ENCODE assay signal across 8 cellular contexts in genomic region chr1:12063141-12064072, GRCh38. TPM values are rescaled to one million over a fixed set of nuclear protein-coding genes. Genes with fewer than 3 reads are reported as not detected.
DNase-seq lines count a peak whose midpoint lies in the region; ATAC-seq and TF ChIP-seq lines count a peak whose summit lies in the region.

Gene TNFRSF8, plus strand, starts transcription at chr1:12063303. Its CDS starts 296 bp downstream, at chr1:12063599.

- no peak for TF ChIP-seq CTCF in ascending aorta (IDR thresholded peaks at IDR 0.05)
- TF ChIP-seq CTCF in vagina (IDR thresholded peaks at IDR 0.05), result no peak

- H3K36me3 ChIP-seq in ascending aorta (no peaks in the 10 kb centered on the region), vagina (no peaks in the 10 kb centered on the region)

- H3K4me3 Mint-ChIP-seq in natural killer cell treated with Interleukin-12 subunit alpha and Interleukin-12 subunit beta and Interleukin-15 and Interleukin-18, amount 100 ng/mL, for 72 hours, result peak within 1 kb of the TSS; percentile 90

- H3K9me3 ChIP-seq in ascending aorta, result no peaks in the 10 kb centered on the region
- H3K9me3 ChIP-seq in vagina, result no peaks in the 10 kb centered on the region

- H3K9me3 Mint-ChIP-seq in natural killer cell treated with Interleukin-12 subunit alpha and Interleukin-12 subunit beta and Interleukin-15 and Interleukin-18, amount 100 ng/mL, for 72 hours, result no peaks in the 10 kb centered on the region

- H3K27me3 ChIP-seq in ascending aorta (no peaks in the 10 kb centered on the region), vagina (peaks cover 10% of the 10 kb centered on the region)

- peaks cover 6% of the 10 kb centered on the region for H3K36me3 Mint-ChIP-seq in natural killer cell treated with Interleukin-12 subunit alpha and Interleukin-12 subunit beta and Interleukin-15 and Interleukin-18, amount 100 ng/mL, for 72 hours

- no peak for TF ChIP-seq POLR2A in vagina (IDR thresholded peaks at IDR 0.05)

- peak within 1 kb of the TSS; percentile 26 to 72 for H3K27ac Mint-ChIP-seq in natural killer cell treated with Interleukin-12 subunit alpha and Interleukin-12 subunit beta and Interleukin-15 and Interleukin-18, amount 100 ng/mL, for 72 hours

- peaks cover 25 to 33% of the 10 kb centered on the region in 2 donors for H3K27me3 Mint-ChIP-seq in natural killer cell treated with Interleukin-12 subunit alpha and Interleukin-12 subunit beta and Interleukin-15 and Interleukin-18, amount 100 ng/mL, for 72 hours

- in situ Hi-C loops in KBM-7 (cut with MboI; ENCODE audit: low pct_unique_long_range_greater_than_20kb, low sequenced_read_pairs), result no loop called here

- DNase-seq in EL (peak; percentile 43), KBM-7 (peak; percentile 57), ascending aorta (ENCODE audit: low spot score in 2 of 2) (no peak), HuH-7.5 (ENCODE audit: low spot score) (no peak), vagina (ENCODE audit: extremely low spot score in 2 of 2) (no peak), NCI-H2107 treated with DMSO at 0.1 percent for 48 hours (lab: John Stamatoyannopoulos, UW; ENCODE audit: unreplicated experiment) (no peak), kidney tubule cell (ENCODE audit: low spot score) (no peak)
- DNase-seq in natural killer cell treated with Interleukin-12 subunit alpha and Interleukin-12 subunit beta and Interleukin-15 and Interleukin-18, amount 100 ng/mL, for 72 hours (ENCODE audit: low spot score), result no peak

- intact Hi-C loops in ascending aorta (cut with DNase I), result no loop called here
- intact Hi-C loops in vagina (cut with DNase I), result no loop called here

- H3K4me1 Mint-ChIP-seq in natural killer cell treated with Interleukin-12 subunit alpha and Interleukin-12 subunit beta and Interleukin-15 and Interleukin-18, amount 100 ng/mL, for 72 hours (ENCODE audit: low read depth in 2 of 2), result peaks cover 41 to 59% of the 10 kb centered on the region in 2 donors

- H3K4me3 ChIP-seq in ascending aorta (peak within 1 kb of the TSS in 1 of 2 donors; percentile 23), vagina (no peak within 1 kb of the TSS)

- ATAC-seq in natural killer cell treated with Interleukin-12 subunit alpha and Interleukin-12 subunit beta and Interleukin-15 and Interleukin-18, amount 100 ng/mL, for 72 hours, result peak; percentile 58 to 62

- H3K27ac ChIP-seq in ascending aorta, result no peak within 1 kb of the TSS
- H3K27ac ChIP-seq in vagina, result no peak within 1 kb of the TSS

- H3K4me1 ChIP-seq in ascending aorta, result no peaks in the 10 kb centered on the region
- peaks cover 18% of the 10 kb centered on the region for H3K4me1 ChIP-seq in vagina

RNA-seq across cellular contexts. Expression of gene TNFRSF8, which starts in this region (rescaled TPM):
- total RNA-seq in ascending aorta (22.8 TPM), vagina (1.2 TPM)
- total RNA-seq in natural killer cell treated with Interleukin-12 subunit alpha and Interleukin-12 subunit beta and Interleukin-15 and Interleukin-18, amount 100 ng/mL, for 72 hours, result 10 to 100 TPM; 16.3 to 77.3 TPM

Comparison
In these comparisons a context has a peak if more than half of its experiments do, and no peak if none do; other contexts are left out.
1. DNase-seq: peak in EL (single experiment) and KBM-7 (single experiment); none in ascending aorta (0 of 2), natural killer cell treated with Interleukin-12 subunit alpha and Interleukin-12 subunit beta and Interleukin-15 and Interleukin-18, amount 100 ng/mL, for 72 hours (single experiment), HuH-7.5 (single experiment), vagina (0 of 2), NCI-H2107 treated with DMSO at 0.1 percent for 48 hours (single experiment) and kidney tubule cell (single experiment).